12 cellular contexts compared by ENCODE assay signal in genomic region chr11:64729851-64730382, GRCh38. TPM values are rescaled to one million over a fixed set of nuclear protein-coding genes. Genes with fewer than 3 reads are reported as not detected.
DNase-seq lines count a peak whose midpoint lies in the region; ATAC-seq, FAIRE-seq and TF ChIP-seq lines count a peak whose summit lies in the region.
"Had no signal": no experiment of that assay in that cellular context is flagged by ENCODE, and none has a peak within 500 bp of the region (broad histone marks: within the 10 kb centered on the region; RNA-seq: fewer than 3 reads in every experiment).

No MANE protein-coding gene starts in this region.

- H3K9me3 Mint-ChIP-seq in activated T-cell treated with anti-CD3 and anti-CD28 coated beads, Interleukin-2, amount 50 U/mL, for 72 hours, result no peaks in the 10 kb centered on the region
- no peaks in the 10 kb centered on the region for H3K9me3 Mint-ChIP-seq in endodermal cell

- H3K27me3 ChIP-seq in endodermal cell (ENCODE audit: control insufficient read depth, insufficient read depth, low read length, poor library complexity, severe bottlenecking), result peaks cover 8% of the 10 kb centered on the region
- H3K27me3 ChIP-seq: dorsolateral prefrontal cortex had no signal

- H3K36me3 Mint-ChIP-seq in activated T-cell treated with anti-CD3 and anti-CD28 coated beads, Interleukin-2, amount 50 U/mL, for 72 hours (ENCODE audit: insufficient read depth in 2 of 2), result no peaks in the 10 kb centered on the region
- H3K36me3 Mint-ChIP-seq in endodermal cell (ENCODE audit: low read depth), result no peaks in the 10 kb centered on the region

- no peak for TF ChIP-seq CTCF in endodermal cell (conservative IDR thresholded peaks at IDR 0.05)

- no peak overlapping the region for H3K4me3 ChIP-seq in endodermal cell (ENCODE audit: low read length)
- H3K4me3 ChIP-seq: dorsolateral prefrontal cortex, prostate gland had no signal

- no peaks in the 10 kb centered on the region for H3K4me1 ChIP-seq in endodermal cell (ENCODE audit: control insufficient read depth, insufficient read depth, low read length)
- H3K4me1 ChIP-seq: prostate gland had no signal

- DNase-seq in activated T-cell treated with anti-CD3 and anti-CD28 coated beads for 48 hours (ENCODE audit: low read depth), result peak; percentile 27
- DNase-seq in activated T-cell treated with anti-CD3 and anti-CD28 coated beads, Interleukin-2, amount 50 U/mL, for 72 hours, result no peak
- peak; percentile 80 for DNase-seq in NCI-H82 (lab: John Stamatoyannopoulos, UW)
- DNase-seq in endodermal cell, result peak; percentile 98
- peak; percentile 81 for DNase-seq in posterior vena cava (ENCODE audit: low spot score)
- DNase-seq in superior temporal gyrus (ENCODE audit: extremely low spot score), result no peak
- no peak for DNase-seq in RCC 7860 (ENCODE audit: low spot score)
- DNase-seq: dorsolateral prefrontal cortex, NCI-H1694 treated with DMSO at 0.1 percent for 48 hours had no signal

- intact Hi-C loops in posterior vena cava (cut with DNase I), result no loop called here

- no peak overlapping the region for H3K9ac ChIP-seq in endodermal cell (ENCODE audit: extremely low read depth, low read length, poor library complexity, severe bottlenecking)

- WGBS in endodermal cell (ENCODE audit: insufficient coverage in 1 of 2, insufficient read length in 1 of 2), 2 experiments, result 33 to 37% methylated on average over 13 to 21 of the region's 21 CpGs

- H3K27me3 Mint-ChIP-seq in activated T-cell treated with anti-CD3 and anti-CD28 coated beads, Interleukin-2, amount 50 U/mL, for 72 hours (ENCODE audit: low read depth), result no peaks in the 10 kb centered on the region
- peaks cover 21% of the 10 kb centered on the region for H3K27me3 Mint-ChIP-seq in endodermal cell (ENCODE audit: insufficient read depth)

- H3K4me1 Mint-ChIP-seq in activated T-cell treated with anti-CD3 and anti-CD28 coated beads, Interleukin-2, amount 50 U/mL, for 72 hours (ENCODE audit: low read depth), result peaks cover 5% of the 10 kb centered on the region
- peaks cover 8% of the 10 kb centered on the region for H3K4me1 Mint-ChIP-seq in endodermal cell

- H3K36me3 ChIP-seq in endodermal cell (ENCODE audit: control insufficient read depth, insufficient read depth, low read length), result no peaks in the 10 kb centered on the region
- H3K36me3 ChIP-seq: prostate gland had no signal

- no peaks in the 10 kb centered on the region for H3K9me3 ChIP-seq in endodermal cell (ENCODE audit: control insufficient read depth, low read length)
- H3K9me3 ChIP-seq: prostate gland had no signal

- H3K27ac Mint-ChIP-seq in activated T-cell treated with anti-CD3 and anti-CD28 coated beads, Interleukin-2, amount 50 U/mL, for 72 hours, result no peak overlapping the region
- H3K27ac Mint-ChIP-seq in endodermal cell, result no peak overlapping the region

- H3K27ac ChIP-seq in endodermal cell (ENCODE audit: low read depth, low read length), result no peak overlapping the region
- H3K27ac ChIP-seq: C4-2B, dorsolateral prefrontal cortex, prostate gland had no signal

- no peak overlapping the region for H3K4me3 Mint-ChIP-seq in activated T-cell treated with anti-CD3 and anti-CD28 coated beads, Interleukin-2, amount 50 U/mL, for 72 hours
- no peak overlapping the region for H3K4me3 Mint-ChIP-seq in endodermal cell

- FAIRE-seq in RCC 7860 (lab: Jason Lieb, UNC), result no peak

- ATAC-seq in activated T-cell treated with anti-CD3 and anti-CD28 coated beads, Interleukin-2, amount 50 U/mL, for 72 hours (replicated peaks in 1 of 2), result no peak
- no peak for ATAC-seq in HG03159 (IDR thresholded peaks at IDR 0.05; ENCODE audit: unreplicated experiment)

RNA-seq across cellular contexts. Expression of gene NRXN2, which starts 6.9 kb away (rescaled TPM):
- total RNA-seq in activated T-cell treated with anti-CD3 and anti-CD28 coated beads, Interleukin-2, amount 50 U/mL, for 72 hours, result under 1 TPM; 0.37 to 0.55 TPM
- total RNA-seq in endodermal cell (1 to 10 TPM in 1 of 2 donors, under 1 TPM in 1; 1.00 to 1.5 TPM), posterior vena cava (1 to 10 TPM; 7.9 to 8.8 TPM)
- polyA plus RNA-seq in endodermal cell (2013, experiment 1 of 2), result 26.7 TPM
- polyA plus RNA-seq in endodermal cell (2013, experiment 2 of 2), result 29.3 TPM

RNA-seq across cellular contexts. Expression of gene RASGRP2, which starts 14.0 kb away (rescaled TPM):
- total RNA-seq in activated T-cell treated with anti-CD3 and anti-CD28 coated beads, Interleukin-2, amount 50 U/mL, for 72 hours, result 10 to 100 TPM; 18.8 to 27.9 TPM
- total RNA-seq in endodermal cell (1 to 10 TPM in 1 of 2 donors, under 1 TPM in 1; 0.86 to 1.9 TPM), posterior vena cava (10 to 100 TPM; 41.3 to 49.6 TPM)
- polyA plus RNA-seq in endodermal cell (2013, experiment 1 of 2), result 5.0 TPM
- polyA plus RNA-seq in endodermal cell (2013, experiment 2 of 2), result 3.8 TPM

RNA-seq across cellular contexts. Expression of gene PYGM, which starts 29.9 kb away (rescaled TPM):
- 1 to 10 TPM; 4.0 to 4.5 TPM for total RNA-seq in activated T-cell treated with anti-CD3 and anti-CD28 coated beads, Interleukin-2, amount 50 U/mL, for 72 hours
- total RNA-seq in endodermal cell (1 to 10 TPM; 1.1 to 1.2 TPM), posterior vena cava (10 to 100 TPM; 19.3 to 43.2 TPM)
- 2.0 TPM for polyA plus RNA-seq in endodermal cell (2013, experiment 1 of 2)
- polyA plus RNA-seq in endodermal cell (2013, experiment 2 of 2), result 1.3 TPM

RNA-seq across cellular contexts. Expression of gene SF1, which starts 48.4 kb away (rescaled TPM):
- total RNA-seq in activated T-cell treated with anti-CD3 and anti-CD28 coated beads, Interleukin-2, amount 50 U/mL, for 72 hours, result 100 to 1,000 TPM; 332 to 337 TPM
- total RNA-seq in endodermal cell (100 to 1,000 TPM; 331 to 399 TPM), posterior vena cava (100 to 1,000 TPM; 181 to 189 TPM)
- 250 TPM for polyA plus RNA-seq in endodermal cell (2013, experiment 1 of 2)
- polyA plus RNA-seq in endodermal cell (2013, experiment 2 of 2), result 216 TPM

Comparison
In these comparisons a context has a peak if more than half of its experiments do, and no peak if none do; other contexts are left out.
1. DNase-seq: peak in activated T-cell treated with anti-CD3 and anti-CD28 coated beads for 48 hours (single experiment), NCI-H82 (single experiment), endodermal cell (single experiment) and posterior vena cava (single experiment); none in activated T-cell treated with anti-CD3 and anti-CD28 coated beads, Interleukin-2, amount 50 U/mL, for 72 hours (0 of 2), superior temporal gyrus (single experiment) and RCC 7860 (single experiment).
2. RNA of gene RASGRP2, which starts 14.0 kb away (total RNA-seq): 41.3 to 49.6 TPM in posterior vena cava and 18.8 to 27.9 TPM in activated T-cell treated with anti-CD3 and anti-CD28 coated beads, Interleukin-2, amount 50 U/mL, for 72 hours; 0.86 to 1.9 TPM in endodermal cell; every median in the first group is over 4 times any median in the second.